Comparison of ENCODE assay signal across 12 cellular contexts in the genomic region with DNA sequence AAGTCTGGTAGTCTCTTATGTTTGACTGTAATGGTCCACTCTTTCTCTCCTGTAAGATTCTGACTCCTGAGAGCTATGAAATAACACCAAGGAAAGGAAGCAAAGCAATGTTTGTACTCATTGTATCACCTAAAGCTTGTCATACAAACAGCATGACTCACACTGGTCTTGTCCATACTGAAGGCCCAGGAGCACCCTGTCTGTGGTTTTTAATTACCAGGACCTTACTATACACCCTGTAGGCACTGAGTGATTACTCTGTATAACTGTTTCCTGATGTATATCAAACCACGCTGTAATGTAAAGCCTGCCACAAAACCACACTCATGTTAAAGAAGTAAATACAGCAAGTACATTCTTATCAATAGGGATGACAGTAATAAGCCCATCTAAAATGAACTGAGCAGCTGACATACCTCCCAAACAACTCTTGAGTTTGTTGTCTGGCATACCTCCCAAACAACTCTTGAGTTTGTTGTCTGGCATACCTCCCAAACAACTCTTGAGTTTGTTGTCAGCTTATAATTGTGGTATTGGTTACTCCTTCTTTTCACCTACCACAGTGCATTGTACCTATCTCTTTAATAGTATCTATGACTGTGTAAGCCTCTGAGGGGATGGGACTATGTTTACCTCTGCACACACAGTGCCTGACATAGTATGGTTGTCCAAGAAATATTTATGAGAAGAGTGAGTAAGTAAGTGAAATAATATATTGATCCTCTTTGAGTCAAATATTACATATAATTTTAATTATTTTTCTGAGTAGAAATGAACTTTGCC. TPM values are rescaled to one million over a fixed set of nuclear protein-coding genes. Genes with fewer than 3 reads are reported as not detected.
A peak's percentile ranks its signal among the peaks of the same experiment; 100 is the strongest.
DNase-seq lines count a peak whose midpoint lies in the region; ATAC-seq and TF ChIP-seq lines count a peak whose summit lies in the region.
"Had no signal": no experiment of that assay in that cellular context is flagged by ENCODE, and none has a peak within 500 bp of the region (broad histone marks: within the 10 kb centered on the region; RNA-seq: fewer than 3 reads in every experiment).

No MANE protein-coding gene starts in this region.

- H3K27ac ChIP-seq in SK-N-SH (ENCODE audit: low read depth in 2 of 2, low read length in 1 of 2) = no peak overlapping the region
- H3K27ac ChIP-seq in effector memory CD4-positive, alpha-beta T cell (ENCODE audit: insufficient read depth, low read length, poor library complexity, severe bottlenecking) = no peak overlapping the region
- H3K27ac ChIP-seq: coronary artery had no signal

- ATAC-seq in Right ventricle myocardium superior (ENCODE audit: poor library complexity) = peak; percentile 27
- ATAC-seq in GM21529 (IDR thresholded peaks at IDR 0.05; ENCODE audit: unreplicated experiment) = no peak

- no peak overlapping the region for H3K4me2 ChIP-seq in SK-N-SH

- no peaks in the 10 kb centered on the region for H3K9me2 ChIP-seq in SK-N-SH

- H3K27me3 ChIP-seq in SK-N-SH (ENCODE audit: insufficient read depth) = no peaks in the 10 kb centered on the region
- H3K27me3 ChIP-seq in effector memory CD4-positive, alpha-beta T cell (replicated peaks; ENCODE audit: control insufficient read depth, insufficient read depth, low read length, poor library complexity, severe bottlenecking) = no peaks in the 10 kb centered on the region

- no peaks in the 10 kb centered on the region for H3K79me2 ChIP-seq in SK-N-SH (ENCODE audit: insufficient read depth)

- no peak overlapping the region for H3K9ac ChIP-seq in SK-N-SH

- H4K20me1 ChIP-seq in SK-N-SH (ENCODE audit: insufficient read depth) = no peaks in the 10 kb centered on the region

- 13% methylated on average over 1 of the region's 1 CpG for WGBS in SK-N-SH (ENCODE audit: low lambda C conversion rate)

- TF ChIP-seq RAD21 in SK-N-SH (IDR thresholded peaks at IDR 0.05; ENCODE audit: low read length) = no peak

- H3F3A ChIP-seq in SK-N-SH (replicated peaks; ENCODE audit: insufficient read depth) = no peaks in the 10 kb centered on the region

- intact Hi-C loops in Right ventricle myocardium superior (cut with DNase I) (no loop called here), cardiac septum (cut with DNase I) (no loop called here)

- H3K9me3 ChIP-seq in SK-N-SH = peaks cover 4% of the 10 kb centered on the region; the same call in 1 of the 2 replicates
- H3K9me3 ChIP-seq in effector memory CD4-positive, alpha-beta T cell (ENCODE audit: control insufficient read depth, low read length) = no peaks in the 10 kb centered on the region

- TF ChIP-seq CTCF in SK-N-SH (IDR thresholded peaks at IDR 0.05) (no peak), fibroblast of the aortic adventitia (IDR thresholded peaks at IDR 0.05; ENCODE audit: insufficient read depth, low read length) (no peak)

- DNase-seq in Right ventricle myocardium superior (no peak), cardiac septum (ENCODE audit: low spot score) (no peak), SK-N-SH (no peak), fibroblast of the aortic adventitia (ENCODE audit: low read depth) (peak; percentile 17), germinal center (ENCODE audit: low spot score) (no peak), cerebellar nuclear complex (lab: John Stamatoyannopoulos, UW) (no peak)
- no peak for DNase-seq in effector memory CD4-positive, alpha-beta T cell
- DNase-seq: NCI-H524 treated with DMSO at 0.1 percent for 48 hours, nucleus accumbens had no signal

- CTCF ChIA-PET in SK-N-SH (lab: Yijun Ruan, JAX) = no interaction called here

- POLR2A ChIA-PET in SK-N-SH (lab: Yijun Ruan, JAX) = no interaction called here

- peaks cover 0 to 4% of the 10 kb centered on the region in 2 experiments; a peak in 2 of 4 replicates for H3K4me1 ChIP-seq in SK-N-SH (ENCODE audit: control insufficient read depth in 1 of 2, insufficient read depth in 2 of 2, low read depth in 1 of 2, low read length in 1 of 2)
- no peaks in the 10 kb centered on the region for H3K4me1 ChIP-seq in effector memory CD4-positive, alpha-beta T cell (ENCODE audit: control insufficient read depth, insufficient read depth, low read length, poor library complexity, severe bottlenecking)

- H2AFZ ChIP-seq in SK-N-SH (ENCODE audit: low read depth) = no peak overlapping the region

- no peak for TF ChIP-seq EP300 in SK-N-SH (IDR thresholded peaks at IDR 0.05; ENCODE audit: borderline replicate concordance in 1 of 2, low read depth in 1 of 2, low read length in 1 of 2)

- H3K36me3 ChIP-seq in SK-N-SH (replicated peaks in 1 of 2; ENCODE audit: control insufficient read depth in 1 of 2, insufficient read depth in 2 of 2, low read length in 1 of 2) = no peaks in the 10 kb centered on the region
- no peaks in the 10 kb centered on the region for H3K36me3 ChIP-seq in effector memory CD4-positive, alpha-beta T cell (ENCODE audit: control insufficient read depth, insufficient read depth, low read length)

- H3K4me3 ChIP-seq in SK-N-SH (ENCODE audit: low read depth in 2 of 2, low read length in 1 of 2) (no peak overlapping the region), fibroblast of the aortic adventitia (ENCODE audit: low read depth, low read length) (no peak overlapping the region)
- no peak overlapping the region for H3K4me3 ChIP-seq in effector memory CD4-positive, alpha-beta T cell (ENCODE audit: insufficient read depth, low read depth, low read length, poor library complexity, severe bottlenecking)
- H3K4me3 ChIP-seq: coronary artery had no signal

TF ChIP-seq in SK-N-SH, 30 proteins besides CTCF, POLR2A, EP300 and RAD21 (continues in another document):
- TF ChIP-seq GABPA (IDR thresholded peaks at IDR 0.05; ENCODE audit: low read depth) = no peak
- TF ChIP-seq NRF1 (IDR thresholded peaks at IDR 0.05; ENCODE audit: low read depth, low read length) = no peak
- peak; percentile 58 for TF ChIP-seq TCF12 (IDR thresholded peaks at IDR 0.05)
- no peak for TF ChIP-seq IRF3 (IDR thresholded peaks at IDR 0.05; ENCODE audit: low read depth, low read length)
- TF ChIP-seq, protein P1, sequence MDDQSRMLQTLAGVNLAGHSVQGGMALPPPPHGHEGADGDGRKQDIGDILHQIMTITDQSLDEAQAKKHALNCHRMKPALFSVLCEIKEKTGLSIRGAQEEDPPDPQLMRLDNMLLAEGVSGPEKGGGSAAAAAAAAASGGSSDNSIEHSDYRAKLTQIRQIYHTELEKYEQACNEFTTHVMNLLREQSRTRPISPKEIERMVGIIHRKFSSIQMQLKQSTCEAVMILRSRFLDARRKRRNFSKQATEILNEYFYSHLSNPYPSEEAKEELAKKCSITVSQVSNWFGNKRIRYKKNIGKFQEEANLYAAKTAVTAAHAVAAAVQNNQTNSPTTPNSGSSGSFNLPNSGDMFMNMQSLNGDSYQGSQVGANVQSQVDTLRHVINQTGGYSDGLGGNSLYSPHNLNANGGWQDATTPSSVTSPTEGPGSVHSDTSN (IDR thresholded peaks at IDR 0.05) = peak; percentile 54
- TF ChIP-seq FOSL2 (IDR thresholded peaks at IDR 0.05; ENCODE audit: borderline replicate concordance, low read depth) = peak; percentile 43; the same call in 1 of the 2 replicates
- no peak for TF ChIP-seq FOXM1 (IDR thresholded peaks at IDR 0.05; ENCODE audit: low read depth)
- TF ChIP-seq REST (IDR thresholded peaks at IDR 0.05; ENCODE audit: low read depth, low read length) = no peak
- no peak for TF ChIP-seq RFX5 (IDR thresholded peaks at IDR 0.05; ENCODE audit: low read length)
- no peak for TF ChIP-seq TAF1 (IDR thresholded peaks at IDR 0.05; ENCODE audit: borderline replicate concordance, low read depth, low read length)
- TF ChIP-seq POLR2AphosphoS5 (IDR thresholded peaks at IDR 0.05; ENCODE audit: low read depth, low read length) = no peak
- TF ChIP-seq, protein P2, sequence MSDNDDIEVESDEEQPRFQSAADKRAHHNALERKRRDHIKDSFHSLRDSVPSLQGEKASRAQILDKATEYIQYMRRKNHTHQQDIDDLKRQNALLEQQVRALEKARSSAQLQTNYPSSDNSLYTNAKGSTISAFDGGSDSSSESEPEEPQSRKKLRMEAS (IDR thresholded peaks at IDR 0.05; ENCODE audit: low read depth) = no peak
- no peak for TF ChIP-seq MXI1 (IDR thresholded peaks at IDR 0.05; ENCODE audit: low read depth, low read length)

RNA-seq across cellular contexts. Expression of gene TNFSF18, which starts 11.6 kb away (rescaled TPM):
- not detected for total RNA-seq in Right ventricle myocardium superior
- not detected for total RNA-seq in cardiac septum
- polyA plus RNA-seq in SK-N-SH (2012; rRNA removed) = 1.2 and 2.8 TPM in 2 replicates
- polyA plus RNA-seq in SK-N-SH (2012; cell fraction: cytosol; rRNA removed) = 3.3 and 3.7 TPM in 2 replicates
- polyA plus RNA-seq in SK-N-SH (2012; cell fraction: nucleus; rRNA removed) = 0.38 and 1.0 TPM in 2 replicates
- total RNA-seq in fibroblast of the aortic adventitia (ENCODE audit: low replicate concordance) = 0.09 and 0.65 TPM in 2 replicates
- total RNA-seq: T-helper 2 cell treated with Interferon-gamma antibody and Interleukin-4, amounts not matched to agents 100 ng/mL and 5 ng/mL, for 36 hours had no signal
